ENCODE assay signal across 8 cellular contexts in the genomic region with DNA sequence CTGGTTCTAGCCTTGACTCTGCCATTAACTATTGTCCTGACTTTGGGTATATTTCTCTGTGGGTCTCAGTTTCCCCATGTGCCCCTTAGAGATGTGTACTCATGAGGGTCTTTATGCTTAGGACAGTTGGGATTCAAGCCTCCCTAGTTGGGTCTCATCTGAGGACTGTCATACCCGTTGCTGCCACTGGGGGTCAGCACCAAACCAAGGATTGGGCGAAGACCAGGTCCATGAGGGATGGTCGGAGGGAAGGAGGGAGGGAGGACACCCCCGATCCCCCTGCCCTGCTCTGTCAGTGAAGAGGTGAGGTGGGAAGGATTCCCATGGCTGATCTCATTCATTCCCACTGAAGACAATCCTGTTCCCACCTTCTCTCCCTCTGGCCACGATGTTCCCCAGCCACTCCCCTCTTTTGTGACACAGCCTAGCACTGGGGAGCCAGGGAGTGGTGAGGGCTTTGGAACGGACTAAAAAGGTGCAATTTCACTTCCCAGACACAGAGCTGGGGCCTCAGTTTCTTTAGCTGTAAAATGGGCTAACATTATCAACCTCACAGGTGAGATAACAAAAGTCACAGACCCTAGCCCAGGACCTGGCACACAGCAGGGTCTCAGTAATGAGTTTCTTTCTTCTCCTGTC. TPM values are rescaled to one million over a fixed set of nuclear protein-coding genes. Genes with fewer than 3 reads are reported as not detected.
DNase-seq lines count a peak whose midpoint lies in the region; ATAC-seq lines count a peak whose summit lies in the region.

No MANE protein-coding gene starts in this region.

- H3K27ac ChIP-seq in caudate nucleus (ENCODE audit: low read depth, low read length), result no peak overlapping the region

- peak; percentile 20 to 61 for DNase-seq in NCI-H446 (lab: John Stamatoyannopoulos, UW)
- no peak for DNase-seq in NCI-H446 treated with DMSO at 0.1 percent for 48 hours (lab: John Stamatoyannopoulos, UW)
- DNase-seq in LHCN-M2 (ENCODE audit: low read depth), result peak; percentile 34
- DNase-seq in activated CD4-positive, CD25-positive, alpha-beta regulatory T cell (lab: John Stamatoyannopoulos, UW), result peak; percentile 50 to 71 (median 60)
- DNase-seq in caudate nucleus (lab: John Stamatoyannopoulos, UW), result peak in 51 of 61 donors; percentile 7 to 77 (median 33)
- peak in 1 of 2 donors; percentile 81 for DNase-seq in left colon
- peak; percentile 31 to 65 (median 54) for DNase-seq in stimulated activated CD4-positive, alpha-beta T cell treated with anti-CD3 and anti-CD28 coated beads, TNF-alpha, amount 100 ng/mL, for 1 hour (ENCODE audit: low read depth in 3 of 3, low spot score in 1 of 3)

- intact Hi-C loops in left colon (cut with DNase I, micrococcal nuclease), result loop anchor here in 1 of 2 donors (5.0 kb wide), 1 partner anchor 87 kb away; no protein-coding TSS in a partner anchor

- peak; percentile 81 for ATAC-seq in left colon
- no peak for ATAC-seq in GM18858 (IDR thresholded peaks at IDR 0.05; ENCODE audit: unreplicated experiment)

RNA-seq across cellular contexts. Expression of gene KLHL35, which starts 12.4 kb away (rescaled TPM):
- 5.7 and 10.1 TPM in 2 replicates for total RNA-seq in LHCN-M2 (2014; rRNA removed)
- polyA plus RNA-seq in LHCN-M2 (2012), result 5.2 TPM
- under 1 TPM in 1 of 2 donors, not detected in 1; 0.37 TPM for total RNA-seq in left colon

RNA-seq across cellular contexts. Expression of gene RPS3, which starts 46.1 kb away (rescaled TPM):
- total RNA-seq in LHCN-M2 (2014; rRNA removed), result 996 and 1,030 TPM in 2 replicates
- polyA plus RNA-seq in LHCN-M2 (2012), result 2,967 TPM
- total RNA-seq in left colon, result 1,000 to 10,000 TPM; 1,894 to 1,934 TPM
